8 cellular contexts compared by ENCODE assay signal in genomic region chr21:15729674-15730483, GRCh38. TPM values are rescaled to one million over a fixed set of nuclear protein-coding genes. Genes with fewer than 3 reads are reported as not detected.
DNase-seq lines count a peak whose midpoint lies in the region; ATAC-seq, FAIRE-seq and TF ChIP-seq lines count a peak whose summit lies in the region.

A gene with protein sequence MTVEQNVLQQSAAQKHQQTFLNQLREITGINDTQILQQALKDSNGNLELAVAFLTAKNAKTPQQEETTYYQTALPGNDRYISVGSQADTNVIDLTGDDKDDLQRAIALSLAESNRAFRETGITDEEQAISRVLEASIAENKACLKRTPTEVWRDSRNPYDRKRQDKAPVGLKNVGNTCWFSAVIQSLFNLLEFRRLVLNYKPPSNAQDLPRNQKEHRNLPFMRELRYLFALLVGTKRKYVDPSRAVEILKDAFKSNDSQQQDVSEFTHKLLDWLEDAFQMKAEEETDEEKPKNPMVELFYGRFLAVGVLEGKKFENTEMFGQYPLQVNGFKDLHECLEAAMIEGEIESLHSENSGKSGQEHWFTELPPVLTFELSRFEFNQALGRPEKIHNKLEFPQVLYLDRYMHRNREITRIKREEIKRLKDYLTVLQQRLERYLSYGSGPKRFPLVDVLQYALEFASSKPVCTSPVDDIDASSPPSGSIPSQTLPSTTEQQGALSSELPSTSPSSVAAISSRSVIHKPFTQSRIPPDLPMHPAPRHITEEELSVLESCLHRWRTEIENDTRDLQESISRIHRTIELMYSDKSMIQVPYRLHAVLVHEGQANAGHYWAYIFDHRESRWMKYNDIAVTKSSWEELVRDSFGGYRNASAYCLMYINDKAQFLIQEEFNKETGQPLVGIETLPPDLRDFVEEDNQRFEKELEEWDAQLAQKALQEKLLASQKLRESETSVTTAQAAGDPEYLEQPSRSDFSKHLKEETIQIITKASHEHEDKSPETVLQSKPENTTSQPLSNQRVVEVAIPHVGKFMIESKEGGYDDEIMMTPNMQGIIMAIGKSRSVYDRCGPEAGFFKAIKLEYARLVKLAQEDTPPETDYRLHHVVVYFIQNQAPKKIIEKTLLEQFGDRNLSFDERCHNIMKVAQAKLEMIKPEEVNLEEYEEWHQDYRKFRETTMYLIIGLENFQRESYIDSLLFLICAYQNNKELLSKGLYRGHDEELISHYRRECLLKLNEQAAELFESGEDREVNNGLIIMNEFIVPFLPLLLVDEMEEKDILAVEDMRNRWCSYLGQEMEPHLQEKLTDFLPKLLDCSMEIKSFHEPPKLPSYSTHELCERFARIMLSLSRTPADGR (plus strand): TSS chr21:15729982. CDS start chr21:15730394, 412 bp downstream.

- DNase-seq in A172 (ENCODE audit: low spot score) (peak; percentile 53), NCI-H2171 treated with DMSO at 0.1 percent for 48 hours (lab: John Stamatoyannopoulos, UW) (peak; percentile 75), T47D (ENCODE audit: low read depth in 1 of 2, low spot score in 1 of 2) (peak; percentile 90 to 94), iPS-NIHi11 (ENCODE audit: low spot score) (peak; percentile 96), small intestine (peak; percentile 93)

- FAIRE-seq in small intestine (lab: Jason Lieb, UNC): no peak

- H3K9me3 ChIP-seq in small intestine (ENCODE audit: control insufficient read depth, low read depth): no peaks in the 10 kb centered on the region

- peak; percentile 41 for ATAC-seq in GM18520 (IDR thresholded peaks at IDR 0.05; ENCODE audit: unreplicated experiment)
- peak; percentile 80 for ATAC-seq in HG03045 (IDR thresholded peaks at IDR 0.05; ENCODE audit: unreplicated experiment)

- peaks cover 0 to 3% of the 10 kb centered on the region in 2 donors for H3K4me1 ChIP-seq in small intestine (ENCODE audit: control insufficient read depth in 2 of 2, insufficient read depth in 1 of 2, low read depth in 1 of 2, low read length in 1 of 2)

- peak within 1 kb of the TSS; percentile 95 for H3K27ac ChIP-seq in VCaP
- H3K27ac ChIP-seq in small intestine (ENCODE audit: low read depth in 1 of 2, low read length in 1 of 2): peak within 1 kb of the TSS; percentile 98 to 99

- H3K4me3 ChIP-seq in small intestine (ENCODE audit: low read depth in 1 of 2, low read length in 2 of 2): peak within 1 kb of the TSS; percentile 88 to 91

- 0 to 1% (median 0%) methylated on average over 17 to 123 of the region's 123 CpGs for WGBS in small intestine, 3 donors

- no peaks in the 10 kb centered on the region for H3K27me3 ChIP-seq in small intestine (ENCODE audit: control insufficient read depth in 2 of 2, insufficient read depth in 2 of 2, low read length in 2 of 2)

- H3K36me3 ChIP-seq in small intestine (ENCODE audit: control insufficient read depth in 2 of 2, insufficient read depth in 2 of 2, low read length in 2 of 2): no peaks in the 10 kb centered on the region

- in situ Hi-C loops in T47D (cut with HindIII; ENCODE audit: low pct_unique_long_range_greater_than_20kb, low sequenced_read_pairs): no loop called here

- TF ChIP-seq CTCF in VCaP (conservative IDR thresholded peaks at IDR 0.05): peak; percentile 70

RNA-seq across cellular contexts. Expression of the gene that starts here (rescaled TPM):
- 26.7 and 34.1 TPM in 2 replicates for total RNA-seq in A172 (2014; rRNA removed; shearing (Covaris generic))
- polyA plus RNA-seq in small intestine: 1 to 10 TPM; 8.1 to 9.1 (median 8.6) TPM

Comparison
In these comparisons a context has a peak if more than half of its experiments do, and no peak if none do; other contexts are left out.
1. Peak in every context shown above with its lines: DNase-seq, ATAC-seq, H3K4me3 ChIP-seq and H3K27ac ChIP-seq.